Comparison of ENCODE assay signal across 8 cellular contexts in the genomic region with DNA sequence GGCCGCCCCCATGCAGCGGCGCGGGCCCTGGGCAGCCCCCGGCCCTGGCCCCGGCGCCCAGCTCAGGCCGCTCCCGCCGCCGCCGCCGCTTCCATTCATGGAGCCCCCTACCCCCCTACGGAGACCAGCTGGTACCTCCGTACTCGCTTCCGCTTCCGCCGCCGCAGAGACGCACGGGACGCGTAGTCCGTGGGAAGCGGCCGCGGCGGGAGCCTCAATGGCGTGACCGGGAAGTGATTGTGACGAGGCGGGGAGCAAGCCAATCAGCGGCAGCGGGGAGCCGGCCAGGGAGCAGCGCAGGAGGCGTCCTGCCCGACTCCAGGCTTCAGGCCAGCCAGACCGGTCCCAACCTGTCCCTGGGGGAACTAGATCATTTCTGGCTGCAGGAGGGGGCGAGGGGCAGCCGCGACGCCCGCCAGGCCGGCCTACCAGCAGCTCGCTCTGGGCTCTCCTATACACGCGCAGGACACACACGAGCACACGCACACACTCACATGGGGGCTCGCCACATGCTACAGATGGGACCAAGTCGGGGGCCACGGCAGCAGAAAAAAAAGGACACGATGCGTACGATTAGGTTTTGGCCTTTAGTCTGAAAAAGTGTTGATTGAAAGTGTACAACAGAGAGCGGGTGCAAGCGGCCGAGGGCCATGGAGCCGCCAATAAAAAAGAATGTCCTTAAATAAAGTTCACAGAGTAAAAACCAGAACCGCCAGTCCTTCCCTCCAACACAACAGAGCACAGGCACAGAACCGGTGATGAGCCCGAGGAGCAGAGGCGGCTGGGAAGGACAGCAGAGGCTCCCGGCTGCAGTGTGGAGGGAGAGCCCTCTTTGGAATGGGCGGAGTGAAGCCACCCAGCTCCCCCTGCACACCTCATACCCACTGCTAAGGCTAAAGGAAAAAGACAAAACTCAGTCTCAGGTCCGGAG. TPM values are rescaled to one million over a fixed set of nuclear protein-coding genes. Genes with fewer than 3 reads are reported as not detected.
DNase-seq lines count a peak whose midpoint lies in the region; ATAC-seq and TF ChIP-seq lines count a peak whose summit lies in the region.

A gene with protein sequence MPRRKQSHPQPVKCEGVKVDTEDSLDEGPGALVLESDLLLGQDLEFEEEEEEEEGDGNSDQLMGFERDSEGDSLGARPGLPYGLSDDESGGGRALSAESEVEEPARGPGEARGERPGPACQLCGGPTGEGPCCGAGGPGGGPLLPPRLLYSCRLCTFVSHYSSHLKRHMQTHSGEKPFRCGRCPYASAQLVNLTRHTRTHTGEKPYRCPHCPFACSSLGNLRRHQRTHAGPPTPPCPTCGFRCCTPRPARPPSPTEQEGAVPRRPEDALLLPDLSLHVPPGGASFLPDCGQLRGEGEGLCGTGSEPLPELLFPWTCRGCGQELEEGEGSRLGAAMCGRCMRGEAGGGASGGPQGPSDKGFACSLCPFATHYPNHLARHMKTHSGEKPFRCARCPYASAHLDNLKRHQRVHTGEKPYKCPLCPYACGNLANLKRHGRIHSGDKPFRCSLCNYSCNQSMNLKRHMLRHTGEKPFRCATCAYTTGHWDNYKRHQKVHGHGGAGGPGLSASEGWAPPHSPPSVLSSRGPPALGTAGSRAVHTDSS (minus strand): TSS at position 109 of the 931 bp plus-strand sequence. CDS start 208 bp downstream, outside the sequence.

- H3K27me3 ChIP-seq in psoas muscle (ENCODE audit: insufficient read depth in 3 of 3, low read length in 2 of 3): no peaks in the 10 kb centered on the region
- H3K27me3 ChIP-seq in uterus: no peaks in the 10 kb centered on the region

- H3K4me1 ChIP-seq in psoas muscle (peaks cover 11% of the 10 kb centered on the region), uterus (no peaks in the 10 kb centered on the region)

- H3K36me3 ChIP-seq in psoas muscle (ENCODE audit: insufficient read depth in 1 of 2, low read depth in 1 of 2) (peaks cover 7 to 77% of the 10 kb centered on the region in 2 donors), uterus (no peaks in the 10 kb centered on the region)

- peak within 1 kb of the TSS; percentile 92 for H3K4me3 Mint-ChIP-seq in T-helper 17 cell

- H3K9me3 ChIP-seq in T-helper 17 cell (ENCODE audit: control insufficient read depth, low read length, poor library complexity, severe bottlenecking) (no peaks in the 10 kb centered on the region), psoas muscle (no peaks in the 10 kb centered on the region), uterus (no peaks in the 10 kb centered on the region)

- peak within 1 kb of the TSS; percentile 96 for H3K27ac ChIP-seq in psoas muscle
- H3K27ac ChIP-seq in uterus: peak within 1 kb of the TSS; percentile 82 to 90

- H3K4me1 Mint-ChIP-seq in T-helper 17 cell: peaks cover 27% of the 10 kb centered on the region

- intact Hi-C loops in left ventricle myocardium superior (cut with micrococcal nuclease) (no loop called here), psoas muscle (cut with DNase I) (no loop called here), uterus (cut with DNase I; ENCODE audit: low total_unique reads) (no loop called here)

- peaks cover 13% of the 10 kb centered on the region for H3K36me3 Mint-ChIP-seq in T-helper 17 cell (ENCODE audit: low read depth)

- DNase-seq in NCI-H146 treated with DMSO at 0.1 percent for 48 hours (lab: John Stamatoyannopoulos, UW; ENCODE audit: unreplicated experiment) (peak; percentile 70), T-helper 17 cell (peak; percentile 77 to 80 (median 80)), amygdala (lab: John Stamatoyannopoulos, UW) (peak; percentile 72 to 99 (median 95)), left ventricle myocardium superior (peak; percentile 98), psoas muscle (peak; percentile 98 to 99), uterus (peak; percentile 94 to 96)

- 5 to 12% (median 8%) methylated on average over 58 to 68 of the region's 68 CpGs for WGBS in psoas muscle, 3 donors

- H3K27ac Mint-ChIP-seq in T-helper 17 cell: peak within 1 kb of the TSS; percentile 92

- TF ChIP-seq POLR2A in GM10847 (IDR thresholded peaks at IDR 0.05; ENCODE audit: extremely low read depth, insufficient read length) (peak; percentile 62), uterus (IDR thresholded peaks at IDR 0.05) (peak; percentile 22 to 61)

- TF ChIP-seq CTCF in psoas muscle (IDR thresholded peaks at IDR 0.05): no peak
- TF ChIP-seq CTCF in uterus (IDR thresholded peaks at IDR 0.05): peak in 1 of 4 experiments; percentile 8

- no peaks in the 10 kb centered on the region for H3K27me3 Mint-ChIP-seq in T-helper 17 cell

- ATAC-seq in HG02759 (IDR thresholded peaks at IDR 0.05; ENCODE audit: unreplicated experiment) (peak; percentile 92), T-helper 17 cell (peak; percentile 95), left ventricle myocardium superior (peak; percentile 92), psoas muscle (peak; percentile 91 to 93 (median 92))

- H3K4me3 ChIP-seq in psoas muscle (peak within 1 kb of the TSS; percentile 82), uterus (peak within 1 kb of the TSS; percentile 55 to 71)

RNA-seq across cellular contexts. Expression of the gene that starts here (rescaled TPM):
- total RNA-seq in T-helper 17 cell: 10 to 100 TPM; 22.4 to 24.6 TPM
- 6.5 TPM for total RNA-seq in left ventricle myocardium superior
- total RNA-seq in psoas muscle: 10 to 100 TPM in 2 of 4 donors, 1 to 10 TPM in 2; 5.8 to 14.6 (median 8.7) TPM
- polyA plus RNA-seq in psoas muscle: 10 to 100 TPM; 10.2 to 11.5 (median 10.7) TPM
- total RNA-seq in uterus: 10 to 100 TPM in 3 of 4 donors, under 1 TPM in 1; 0.88 to 16.1 (median 12.0) TPM

Comparison
In these comparisons a context has a peak if more than half of its experiments do, and no peak if none do; other contexts are left out.
1. Peak in every context shown above with its lines: DNase-seq, ATAC-seq, H3K4me3 ChIP-seq and H3K27ac ChIP-seq.